In genomic region chr1:218058730-218059129, GRCh38 we compare ENCODE assay signal across 29 cellular contexts.
"Had no signal": no experiment of that assay in that cellular context is flagged by ENCODE, and none has a peak within 500 bp of the region (broad histone marks: within the 10 kb centered on the region; RNA-seq: fewer than 3 reads in every experiment).

No MANE protein-coding gene starts in this region.

- H3K27me3 ChIP-seq: colonic mucosa, esophagus muscularis mucosa, esophagus squamous epithelium, foreskin keratinocyte, gastrocnemius medialis, gastroesophageal sphincter, heart left ventricle, hepatocyte had no signal

- H3K27me3 Mint-ChIP-seq: dendritic cell treated with granulocyte-macrophage colony-stimulating factor and Interleukin-4, amounts not matched to agents 40 ng/mL and 50 ng/mL, for 4 days; effector memory CD8-positive, alpha-beta T cell had no signal

- DNase-seq: colonic mucosa; cortex of kidney; dermis blood vessel endothelial cell; dorsolateral prefrontal cortex; effector CD4-positive, alpha-beta T cell; effector CD8-positive, alpha-beta T cell; effector memory CD4-positive, alpha-beta T cell; effector memory CD8-positive, alpha-beta T cell; endodermal cell; erythroblast; esophagus squamous epithelium; foreskin fibroblast; foreskin melanocyte; gastrocnemius medialis; glutamatergic neuron; head of caudate nucleus; heart left ventricle; heart right ventricle had no signal

- H3K79me2 ChIP-seq: hepatocyte had no signal

- ATAC-seq: effector memory CD8-positive, alpha-beta T cell; esophagus mucosa; foreskin keratinocyte; gastrocnemius medialis; gastroesophageal sphincter; heart left ventricle; heart right ventricle had no signal

- H3K4me3 Mint-ChIP-seq: dendritic cell treated with granulocyte-macrophage colony-stimulating factor and Interleukin-4, amounts not matched to agents 40 ng/mL and 50 ng/mL, for 4 days; effector memory CD8-positive, alpha-beta T cell; endodermal cell had no signal

- H3K4me1 Mint-ChIP-seq: endodermal cell had no signal

- H3K27ac ChIP-seq: colonic mucosa, coronary artery, dorsolateral prefrontal cortex, esophagus muscularis mucosa, esophagus squamous epithelium, foreskin keratinocyte, gastrocnemius medialis, gastroesophageal sphincter, heart left ventricle, heart right ventricle, hepatocyte had no signal

- FAIRE-seq: colon, endometrium, endothelial cell of umbilical vein, frontal cortex had no signal

- H3K27ac Mint-ChIP-seq: dendritic cell treated with granulocyte-macrophage colony-stimulating factor and Interleukin-4, amounts not matched to agents 40 ng/mL and 50 ng/mL, for 4 days; effector memory CD8-positive, alpha-beta T cell; endodermal cell had no signal

- H3K4me3 ChIP-seq: colonic mucosa, coronary artery, dorsolateral prefrontal cortex, esophagus muscularis mucosa, esophagus squamous epithelium, gastrocnemius medialis, gastroesophageal sphincter, heart left ventricle, heart right ventricle, hepatocyte had no signal

- H3K4me1 ChIP-seq: colonic mucosa, esophagus muscularis mucosa, esophagus squamous epithelium, foreskin keratinocyte, gastrocnemius medialis, gastroesophageal sphincter, heart left ventricle, heart right ventricle had no signal

- H3K4me2 ChIP-seq: hepatocyte had no signal

- H3K9me3 ChIP-seq: colonic mucosa, esophagus muscularis mucosa, esophagus squamous epithelium, gastrocnemius medialis, gastroesophageal sphincter, heart right ventricle had no signal

- H3K9me3 Mint-ChIP-seq: dendritic cell treated with granulocyte-macrophage colony-stimulating factor and Interleukin-4, amounts not matched to agents 40 ng/mL and 50 ng/mL, for 4 days; endodermal cell had no signal

- H3K36me3 ChIP-seq: colonic mucosa, esophagus muscularis mucosa, esophagus squamous epithelium, gastrocnemius medialis, gastroesophageal sphincter, heart left ventricle, heart right ventricle had no signal

- H2AFZ ChIP-seq: hepatocyte had no signal
